In the genomic region with DNA sequence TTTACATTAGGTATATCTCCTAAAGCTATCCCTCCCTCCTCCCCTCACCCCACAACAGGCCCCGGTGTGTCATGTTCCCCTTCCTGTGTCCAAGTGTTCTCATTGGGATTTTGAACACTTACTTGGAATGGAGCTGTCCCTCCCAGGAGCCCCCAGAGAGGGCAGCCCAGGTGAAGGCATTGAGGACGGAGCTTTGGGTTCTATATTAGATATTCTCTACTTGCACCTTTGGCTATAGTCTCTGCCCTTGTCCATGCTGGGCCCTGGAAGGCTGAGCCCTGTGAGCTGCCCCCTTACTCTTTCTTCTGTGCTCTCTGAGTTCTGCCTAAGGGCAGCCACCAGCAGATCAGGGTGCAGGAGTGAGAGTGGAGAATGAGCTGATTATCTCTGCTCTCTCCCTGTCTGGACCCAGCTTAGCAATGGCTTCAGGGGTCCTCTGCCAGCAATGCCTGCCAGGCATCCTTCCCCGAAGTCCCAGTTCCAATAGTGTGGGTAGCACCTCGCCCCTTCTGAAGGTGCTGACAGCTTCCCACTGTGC, we compare ENCODE assay signal across 22 cellular contexts. TPM values are rescaled to one million over a fixed set of nuclear protein-coding genes. Genes with fewer than 3 reads are reported as not detected.
DNase-seq lines count a peak whose midpoint lies in the region; ATAC-seq and TF ChIP-seq lines count a peak whose summit lies in the region.
"Had no signal": no experiment of that assay in that cellular context is flagged by ENCODE, and none has a peak within 500 bp of the region (broad histone marks: within the 10 kb centered on the region; RNA-seq: fewer than 3 reads in every experiment).

No MANE protein-coding gene starts in this region.

- WGBS in body of pancreas, 2 donors = 89 to 96% methylated on average over 4 of the region's 4 CpGs
- WGBS in adrenal gland, 4 donors = 82 to 92% (median 87%) methylated on average over 3 to 4 of the region's 4 CpGs

- H3K27ac ChIP-seq in body of pancreas = no peak overlapping the region
- H3K27ac ChIP-seq in adrenal gland = no peak overlapping the region
- H3K27ac ChIP-seq: 22Rv1, BLaER1, C4-2B had no signal

- H3K9me3 Mint-ChIP-seq in T-helper 1 cell treated with Interleukin-12 subunit alpha and Interleukin-12 subunit beta and Interleukin-4 antibody, amounts not matched to agents 30 μg/mL and 1 μg/mL, for 36 hours = no peaks in the 10 kb centered on the region
- H3K9me3 Mint-ChIP-seq in type B pancreatic cell = no peaks in the 10 kb centered on the region
- H3K9me3 Mint-ChIP-seq: CD8-positive, alpha-beta T cell had no signal

- H3K4me1 Mint-ChIP-seq in T-helper 1 cell treated with Interleukin-12 subunit alpha and Interleukin-12 subunit beta and Interleukin-4 antibody, amounts not matched to agents 30 μg/mL and 1 μg/mL, for 36 hours (ENCODE audit: low read depth) = no peaks in the 10 kb centered on the region
- no peaks in the 10 kb centered on the region for H3K4me1 Mint-ChIP-seq in type B pancreatic cell (ENCODE audit: unreplicated experiment)
- H3K4me1 Mint-ChIP-seq: B cell; CD4-positive, CD25-positive, alpha-beta regulatory T cell had no signal

- H3K9me3 ChIP-seq in body of pancreas (no peaks in the 10 kb centered on the region), adrenal gland (replicated peaks in 1 of 3) (no peaks in the 10 kb centered on the region)
- H3K9me3 ChIP-seq: BLaER1, Caco-2 had no signal

- H3K27me3 ChIP-seq in body of pancreas (no peaks in the 10 kb centered on the region), adrenal gland (no peaks in the 10 kb centered on the region)
- H3K27me3 ChIP-seq: BLaER1 had no signal

- H3K36me3 ChIP-seq in body of pancreas (replicated peaks in 1 of 2; ENCODE audit: insufficient read depth in 1 of 2, low read depth in 2 of 2) (no peaks in the 10 kb centered on the region), adrenal gland (replicated peaks in 1 of 2) (no peaks in the 10 kb centered on the region)
- H3K36me3 ChIP-seq: BLaER1 had no signal

- peak overlapping the region; percentile 43 for H3K27ac Mint-ChIP-seq in T-helper 1 cell treated with Interleukin-12 subunit alpha and Interleukin-12 subunit beta and Interleukin-4 antibody, amounts not matched to agents 30 μg/mL and 1 μg/mL, for 36 hours
- H3K27ac Mint-ChIP-seq in type B pancreatic cell = no peak overlapping the region
- H3K27ac Mint-ChIP-seq: B cell; CD4-positive, CD25-positive, alpha-beta regulatory T cell; CD8-positive, alpha-beta T cell; GM23338; H9 had no signal

- no peaks in the 10 kb centered on the region for H3K36me3 Mint-ChIP-seq in T-helper 1 cell treated with Interleukin-12 subunit alpha and Interleukin-12 subunit beta and Interleukin-4 antibody, amounts not matched to agents 30 μg/mL and 1 μg/mL, for 36 hours (ENCODE audit: low read depth)
- H3K36me3 Mint-ChIP-seq in type B pancreatic cell = no peaks in the 10 kb centered on the region
- H3K36me3 Mint-ChIP-seq: CD4-positive, CD25-positive, alpha-beta regulatory T cell; CD8-positive, alpha-beta T cell had no signal

- H3K4me3 ChIP-seq in body of pancreas (no peak overlapping the region), adrenal gland (no peak overlapping the region)
- H3K4me3 ChIP-seq: BLaER1, GM23338 had no signal

- H3K4me3 Mint-ChIP-seq in T-helper 1 cell treated with Interleukin-12 subunit alpha and Interleukin-12 subunit beta and Interleukin-4 antibody, amounts not matched to agents 30 μg/mL and 1 μg/mL, for 36 hours = no peak overlapping the region
- no peak overlapping the region for H3K4me3 Mint-ChIP-seq in type B pancreatic cell
- H3K4me3 Mint-ChIP-seq: B cell; CD4-positive, CD25-positive, alpha-beta regulatory T cell; CD8-positive, alpha-beta T cell; GM23338; H9 had no signal

- no peak for DNase-seq in T-helper 1 cell
- peak; percentile 33 for DNase-seq in islet precursor cell
- DNase-seq in type B pancreatic cell (ENCODE audit: extremely low spot score, unreplicated experiment) = peak; percentile 47
- no peak for DNase-seq in body of pancreas
- DNase-seq in adrenal gland = no peak
- no peak for DNase-seq in NCI-H2196 (lab: John Stamatoyannopoulos, UW; ENCODE audit: unreplicated experiment)
- DNase-seq: Caco-2; CD4-positive, CD25-positive, alpha-beta regulatory T cell; DMS153; DND-41; H9 had no signal

- TF ChIP-seq POLR2A in body of pancreas (IDR thresholded peaks at IDR 0.05) (no peak), adrenal gland (IDR thresholded peaks at IDR 0.05) (no peak)

- ATAC-seq in body of pancreas (no peak), GM19463 (IDR thresholded peaks at IDR 0.05; ENCODE audit: unreplicated experiment) (no peak)
- ATAC-seq: CD8-positive, alpha-beta T cell; GM23338; HCT116 had no signal

- intact Hi-C loops in body of pancreas (cut with DNase I) (no loop called here), adrenal gland (cut with DNase I) (no loop called here)

- H3K4me1 ChIP-seq in body of pancreas (no peaks in the 10 kb centered on the region), adrenal gland (replicated peaks in 1 of 2) (no peaks in the 10 kb centered on the region)
- H3K4me1 ChIP-seq: BLaER1, Caco-2 had no signal

- peaks cover 45% of the 10 kb centered on the region for H3K27me3 Mint-ChIP-seq in T-helper 1 cell treated with Interleukin-12 subunit alpha and Interleukin-12 subunit beta and Interleukin-4 antibody, amounts not matched to agents 30 μg/mL and 1 μg/mL, for 36 hours (ENCODE audit: low read depth)
- H3K27me3 Mint-ChIP-seq in type B pancreatic cell = peaks cover 43% of the 10 kb centered on the region

- TF ChIP-seq CTCF in type B pancreatic cell (conservative IDR thresholded peaks at IDR 0.05) (no peak), body of pancreas (IDR thresholded peaks at IDR 0.05) (no peak), adrenal gland (IDR thresholded peaks at IDR 0.05) (no peak)

RNA-seq across cellular contexts. Expression of gene ADRA2A, which starts 11.2 kb away (rescaled TPM):
- total RNA-seq in type B pancreatic cell (ENCODE audit: low replicate concordance) (16.1 and 19.3 TPM in 2 replicates), body of pancreas (100 to 1,000 TPM in 1 of 2 donors, 10 to 100 TPM in 1; 25.4 to 115 TPM), adrenal gland (1 to 10 TPM; 2.3 to 9.6 (median 3.8) TPM)
- polyA plus RNA-seq in adrenal gland = 1 to 10 TPM in 1 of 3 donors, under 1 TPM in 2; 0.32 to 1.0 (median 0.75) TPM
- total RNA-seq: B cell; CD8-positive, alpha-beta T cell; H4 had no signal
- polyA plus RNA-seq: AG04450; CD4-positive, CD25-positive, alpha-beta regulatory T cell had no signal

Comparison
In these comparisons a context has a peak if more than half of its experiments do, and no peak if none do; other contexts are left out.
1. DNase-seq: peak in islet precursor cell (single experiment) and type B pancreatic cell (single experiment); none in T-helper 1 cell (0 of 5), body of pancreas (0 of 4), adrenal gland (0 of 7) and NCI-H2196 (single experiment).